23 cellular contexts compared by ENCODE assay signal in genomic region chr15:61893146-61893545, GRCh38.
"Had no signal": no experiment of that assay in that cellular context is flagged by ENCODE, and none has a peak within 500 bp of the region (broad histone marks: within the 10 kb centered on the region; RNA-seq: fewer than 3 reads in every experiment).

No MANE protein-coding gene starts in this region.

- H3K4me1 ChIP-seq: Peyer's patch, SJCRH30 had no signal

- H2AFZ ChIP-seq: PC-9 had no signal

- H3K4me3 ChIP-seq: PC-9, Peyer's patch, SJCRH30 had no signal

- H3K27ac ChIP-seq: PC-9, Peyer's patch, SJCRH30 had no signal

- DNase-seq: KBM-7; MV-4-11; NCI-H1048; NCI-H1105; NCI-H1417; NCI-H1436 treated with DMSO at 0.1 percent for 48 hours; NCI-H1694; NCI-H1930; NCI-H2081; NCI-H2107; NCI-H2227 treated with DMSO at 0.1 percent for 48 hours; NCI-H524; NCI-H526 treated with DMSO at 0.1 percent for 48 hours; NCI-H774; NK-92 treated with Interleukin-12 subunit alpha and Interleukin-12 subunit beta, amount 100 ng/mL, for 24 hours; PC-9; Peyer's patch; SHP77 treated with DMSO at 0.1 percent for 48 hours; SJCRH30; T-helper 1 cell had no signal

- H3K4me2 ChIP-seq: PC-9 had no signal

- H3K27me3 Mint-ChIP-seq: IgD-negative memory B cell had no signal

- H3K27me3 ChIP-seq: Peyer's patch, SJCRH30 had no signal

- ATAC-seq: Right ventricle myocardium inferior, SK-N-SH treated with all-trans-retinoic acid at 6 μM for 48 hours had no signal
